ENCODE assay signal across 24 cellular contexts in the genomic region with DNA sequence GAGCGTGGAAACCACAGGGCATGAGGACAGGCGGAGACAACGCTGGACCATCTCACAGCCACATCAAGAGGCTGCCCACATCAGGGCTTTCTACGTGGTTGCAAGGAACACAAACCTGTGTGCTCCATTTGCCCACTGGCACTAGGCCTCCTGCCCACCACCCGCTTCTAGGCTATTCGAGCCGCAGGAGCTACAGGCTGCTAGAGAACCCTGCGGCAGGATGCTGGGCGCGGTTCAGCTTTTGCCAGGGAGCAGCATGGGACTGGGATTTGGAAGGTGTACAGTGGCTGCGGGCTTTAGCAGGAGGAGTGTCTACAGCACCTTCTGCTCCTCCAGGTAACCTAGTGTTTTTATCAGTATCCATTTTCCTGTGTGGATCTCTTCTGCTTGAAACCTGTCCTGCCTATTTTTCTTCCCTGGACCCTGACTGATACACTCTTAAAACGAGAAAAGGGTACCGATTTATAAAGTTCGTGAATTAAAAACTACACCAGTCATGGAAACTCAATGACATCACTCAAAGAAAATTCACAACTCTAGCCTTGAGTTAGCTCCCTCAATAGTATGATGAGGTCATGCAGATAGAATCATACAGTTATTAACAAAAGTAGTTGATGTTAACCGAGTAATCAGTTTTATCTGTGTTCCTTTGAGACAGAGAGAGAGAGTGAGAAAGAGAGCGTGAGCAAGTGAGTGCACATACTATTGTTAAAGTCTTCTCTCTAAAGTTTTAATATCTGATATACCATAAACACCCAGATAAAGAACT. TPM values are rescaled to one million over a fixed set of nuclear protein-coding genes. Genes with fewer than 3 reads are reported as not detected.
A peak's percentile ranks its signal among the peaks of the same experiment; 100 is the strongest.
DNase-seq lines count a peak whose midpoint lies in the region; ATAC-seq, FAIRE-seq and TF ChIP-seq lines count a peak whose summit lies in the region.
"Had no signal": no experiment of that assay in that cellular context is flagged by ENCODE, and none has a peak within 500 bp of the region (broad histone marks: within the 10 kb centered on the region; RNA-seq: fewer than 3 reads in every experiment).

No MANE protein-coding gene starts in this region.

- H3K27ac ChIP-seq in HEK293 (ENCODE audit: extremely low read depth, low read depth, low read length) = no peak overlapping the region
- H3K27ac ChIP-seq in astrocyte (ENCODE audit: low read depth, low read length) = no peak overlapping the region
- H3K27ac ChIP-seq in mesenchymal stem cell (ENCODE audit: low read length, poor library complexity, severe bottlenecking) = no peak overlapping the region
- H3K27ac ChIP-seq: neutrophil, prostate gland had no signal

- H3K9me3 ChIP-seq in HEK293 (ENCODE audit: control insufficient read depth, insufficient read depth, low read depth, low read length) = no peaks in the 10 kb centered on the region
- no peaks in the 10 kb centered on the region for H3K9me3 ChIP-seq in astrocyte (ENCODE audit: insufficient read depth, low read depth, low read length)
- H3K9me3 ChIP-seq in mesenchymal stem cell (ENCODE audit: control insufficient read depth, low read length) = no peaks in the 10 kb centered on the region
- H3K9me3 ChIP-seq: neutrophil, prostate gland had no signal

- no peak overlapping the region for H3K14ac ChIP-seq in mesenchymal stem cell (ENCODE audit: low read length in 2 of 2)

- H3K4me3 ChIP-seq in HEK293 (ENCODE audit: low read depth, low read length) (no peak overlapping the region), astrocyte (ENCODE audit: insufficient read depth, low read depth, low read length) (no peak overlapping the region), mesenchymal stem cell (ENCODE audit: insufficient read depth in 1 of 2, low read depth in 1 of 2, low read length in 2 of 2) (no peak overlapping the region)
- H3K4me3 ChIP-seq: prostate gland had no signal

- WGBS in mesenchymal stem cell = 97% methylated on average over 15 of the region's 16 CpGs

- peaks cover 58% of the 10 kb centered on the region for H4K20me1 ChIP-seq in astrocyte (ENCODE audit: insufficient read depth, low read length)

- H3K9me3 Mint-ChIP-seq in activated CD4-positive, alpha-beta T cell treated with anti-CD3 and anti-CD28 coated beads for 36 hours (ENCODE audit: low read depth) = no peaks in the 10 kb centered on the region
- no peaks in the 10 kb centered on the region for H3K9me3 Mint-ChIP-seq in activated CD4-positive, alpha-beta T cell treated with anti-CD3 and anti-CD28 coated beads, Interleukin-2, amount 10 ng/mL, durations not matched to agents 7 days and 5 days
- no peaks in the 10 kb centered on the region for H3K9me3 Mint-ChIP-seq in astrocyte (ENCODE audit: unreplicated experiment)
- H3K9me3 Mint-ChIP-seq in WTC11 = peaks cover 8% of the 10 kb centered on the region
- H3K9me3 Mint-ChIP-seq: CD4-positive, alpha-beta T cell had no signal

- CTCF ChIA-PET in activated CD4-positive, alpha-beta T cell treated with anti-CD3 and anti-CD28 coated beads for 36 hours (lab: Charles Lee) = interaction anchor here (1.5 kb wide), 1 partner anchor 10 kb away, joined by 3 read pairs; no protein-coding TSS in a partner anchor
- CTCF ChIA-PET in activated CD4-positive, alpha-beta T cell treated with anti-CD3 and anti-CD28 coated beads, Interleukin-2, amount 10 ng/mL, durations not matched to agents 7 days and 5 days (lab: Charles Lee) = interaction anchor here (1.1 to 4.1 kb wide), 3 partner anchors 11 to 15 kb away, joined by 3 to 30 read pairs (median 5); no protein-coding TSS in a partner anchor
- CTCF ChIA-PET in HEK293 (lab: Yijun Ruan, JAX) = interaction anchor here (0.5 kb wide), 1 partner anchor 732 kb away, joined by 3 read pairs; no protein-coding TSS in a partner anchor
- CTCF ChIA-PET in WTC11 (lab: Charles Lee) = interaction anchor here (1.5 kb wide), 1 partner anchor 40 kb away, joined by 4 read pairs; no protein-coding TSS in a partner anchor

- POLR2A ChIA-PET in activated CD4-positive, alpha-beta T cell treated with anti-CD3 and anti-CD28 coated beads for 36 hours (lab: Charles Lee) = interaction anchor here (0.5 kb wide), 1 partner anchor 12 kb away, joined by 4 read pairs; no protein-coding TSS in a partner anchor
- POLR2A ChIA-PET in activated CD4-positive, alpha-beta T cell treated with anti-CD3 and anti-CD28 coated beads, Interleukin-2, amount 10 ng/mL, durations not matched to agents 7 days and 5 days (lab: Charles Lee) = no interaction called here
- POLR2A ChIA-PET in HEK293 (lab: Yijun Ruan, JAX) (no interaction called here), WTC11 (lab: Charles Lee) (no interaction called here)

- H2BK12ac ChIP-seq in mesenchymal stem cell (ENCODE audit: low read length in 2 of 2) = no peak overlapping the region

- H3K4me1 Mint-ChIP-seq in activated CD4-positive, alpha-beta T cell treated with anti-CD3 and anti-CD28 coated beads for 36 hours = peaks cover 30% of the 10 kb centered on the region
- H3K4me1 Mint-ChIP-seq in activated CD4-positive, alpha-beta T cell treated with anti-CD3 and anti-CD28 coated beads, Interleukin-2, amount 10 ng/mL, durations not matched to agents 7 days and 5 days = peaks cover 16% of the 10 kb centered on the region
- H3K4me1 Mint-ChIP-seq in astrocyte (ENCODE audit: low read depth, unreplicated experiment) (peaks cover 4% of the 10 kb centered on the region), WTC11 (no peaks in the 10 kb centered on the region)

- H2BK120ac ChIP-seq in mesenchymal stem cell (ENCODE audit: low read depth, low read length) = no peak overlapping the region

- H4K8ac ChIP-seq in mesenchymal stem cell (ENCODE audit: low read length) = no peak overlapping the region

- no peaks in the 10 kb centered on the region for H3K27me3 Mint-ChIP-seq in activated CD4-positive, alpha-beta T cell treated with anti-CD3 and anti-CD28 coated beads for 36 hours
- no peaks in the 10 kb centered on the region for H3K27me3 Mint-ChIP-seq in activated CD4-positive, alpha-beta T cell treated with anti-CD3 and anti-CD28 coated beads, Interleukin-2, amount 10 ng/mL, durations not matched to agents 7 days and 5 days
- H3K27me3 Mint-ChIP-seq in astrocyte (ENCODE audit: low read depth, unreplicated experiment) (no peaks in the 10 kb centered on the region), WTC11 (ENCODE audit: low read depth) (no peaks in the 10 kb centered on the region)
- H3K27me3 Mint-ChIP-seq: CD4-positive, alpha-beta T cell had no signal

- peaks cover 31% of the 10 kb centered on the region for H3K79me1 ChIP-seq in mesenchymal stem cell (replicated peaks; ENCODE audit: low read length, poor library complexity, severe bottlenecking)

- TF ChIP-seq CTCF in HEK293 (tag by site-specific recombination; IDR thresholded peaks at IDR 0.05) (no peak), astrocyte (IDR thresholded peaks at IDR 0.05; ENCODE audit: insufficient read depth, low read depth, low read length) (no peak), WTC11 (IDR thresholded peaks at IDR 0.05) (no peak)

- intact Hi-C loops in activated CD4-positive, alpha-beta T cell treated with anti-CD3 and anti-CD28 coated beads for 36 hours (cut with DNase I, micrococcal nuclease) = loop anchor here in 1 of 2 experiments (5.0 kb wide), 1 partner anchor 203 kb away; no protein-coding TSS in a partner anchor
- intact Hi-C loops in head of caudate nucleus (cut with DNase I) = no loop called here

- DNase-seq in activated CD4-positive, alpha-beta T cell treated with anti-CD3 and anti-CD28 coated beads for 36 hours = no peak
- DNase-seq in activated CD4-positive, alpha-beta T cell treated with anti-CD3 and anti-CD28 coated beads, Interleukin-2, amount 10 ng/mL, durations not matched to agents 7 days and 5 days = no peak
- DNase-seq in astrocyte (ENCODE audit: low read depth) (no peak), mesenchymal stem cell (no peak), head of caudate nucleus (no peak), WTC11 (ENCODE audit: low spot score) (no peak)
- DNase-seq: 8988T; activated gamma-delta T cell; aorta; CD4-positive, alpha-beta T cell; mammary epithelial cell; NCI-H1092; NCI-H1930; NCI-H774; OCI-M1; substantia nigra had no signal

- H2BK15ac ChIP-seq in mesenchymal stem cell (ENCODE audit: low read depth, poor library complexity, severe bottlenecking) = no peak overlapping the region

- H3K79me2 ChIP-seq in astrocyte (ENCODE audit: insufficient read depth, low read length) = peaks cover 21% of the 10 kb centered on the region

- no peak overlapping the region for H3K23ac ChIP-seq in mesenchymal stem cell (ENCODE audit: low read length in 2 of 2)

- H4K91ac ChIP-seq in mesenchymal stem cell (ENCODE audit: low read length) = no peak overlapping the region

- H3K27me3 ChIP-seq in astrocyte (ENCODE audit: insufficient read depth, low read length) (no peaks in the 10 kb centered on the region), mesenchymal stem cell (ENCODE audit: control insufficient read depth in 1 of 2, insufficient read depth in 1 of 2, low read length in 2 of 2) (no peaks in the 10 kb centered on the region)
- H3K27me3 ChIP-seq: neutrophil had no signal

- no peak overlapping the region for H3K18ac ChIP-seq in mesenchymal stem cell (ENCODE audit: low read depth in 1 of 2, low read length in 2 of 2)

- H3K9ac ChIP-seq in astrocyte (ENCODE audit: low read length) (no peak overlapping the region), mesenchymal stem cell (ENCODE audit: low read length) (peak overlapping the region; percentile 13)

- no peak overlapping the region for H2AFZ ChIP-seq in astrocyte (ENCODE audit: low read depth, low read length)
- H2AFZ ChIP-seq in mesenchymal stem cell (ENCODE audit: low read depth, low read length) = no peak overlapping the region

- no peak overlapping the region for H2BK5ac ChIP-seq in mesenchymal stem cell (ENCODE audit: low read depth, low read length, poor library complexity, severe bottlenecking)

- H2AK5ac ChIP-seq in mesenchymal stem cell (ENCODE audit: low read length, severe bottlenecking) = no peak overlapping the region

- H3K4ac ChIP-seq in mesenchymal stem cell (ENCODE audit: low read depth in 1 of 2, low read length in 2 of 2) = no peak overlapping the region

- no peaks in the 10 kb centered on the region for H3K4me1 ChIP-seq in HEK293 (ENCODE audit: control insufficient read depth, insufficient read depth, low read length)
- H3K4me1 ChIP-seq in astrocyte (ENCODE audit: insufficient read depth, low read length) = peaks cover 8% of the 10 kb centered on the region
- H3K4me1 ChIP-seq in mesenchymal stem cell (ENCODE audit: control insufficient read depth, insufficient read depth, low read depth, low read length) = peaks cover 20% of the 10 kb centered on the region
- H3K4me1 ChIP-seq: prostate gland had no signal

- peak overlapping the region; percentile 49 for H3K27ac Mint-ChIP-seq in activated CD4-positive, alpha-beta T cell treated with anti-CD3 and anti-CD28 coated beads for 36 hours
- no peak overlapping the region for H3K27ac Mint-ChIP-seq in activated CD4-positive, alpha-beta T cell treated with anti-CD3 and anti-CD28 coated beads, Interleukin-2, amount 10 ng/mL, durations not matched to agents 7 days and 5 days
- H3K27ac Mint-ChIP-seq in astrocyte (ENCODE audit: unreplicated experiment) (peak overlapping the region; percentile 45), WTC11 (no peak overlapping the region)
- H3K27ac Mint-ChIP-seq: CD4-positive, alpha-beta T cell had no signal

- no peak for FAIRE-seq in astrocyte (lab: Jason Lieb, UNC)
- FAIRE-seq: endothelial cell of umbilical vein, G401.6 had no signal

- no peak overlapping the region for H3K4me3 Mint-ChIP-seq in activated CD4-positive, alpha-beta T cell treated with anti-CD3 and anti-CD28 coated beads for 36 hours
- H3K4me3 Mint-ChIP-seq in activated CD4-positive, alpha-beta T cell treated with anti-CD3 and anti-CD28 coated beads, Interleukin-2, amount 10 ng/mL, durations not matched to agents 7 days and 5 days = no peak overlapping the region
- H3K4me3 Mint-ChIP-seq in astrocyte (ENCODE audit: unreplicated experiment) (no peak overlapping the region), WTC11 (no peak overlapping the region)
- H3K4me3 Mint-ChIP-seq: CD4-positive, alpha-beta T cell had no signal

- ATAC-seq in activated CD4-positive, alpha-beta T cell treated with anti-CD3 and anti-CD28 coated beads for 36 hours = no peak
- ATAC-seq in GM18517 (IDR thresholded peaks at IDR 0.05; ENCODE audit: unreplicated experiment) (no peak), WTC11 (no peak)
- ATAC-seq: activated CD4-positive, CD25-positive, alpha-beta regulatory T cell treated with anti-CD3 and anti-CD28 coated beads, Interleukin-2, amount 50 U/mL, for 24 hours; Right ventricle myocardium inferior had no signal

- H3K36me3 ChIP-seq in HEK293 (ENCODE audit: control insufficient read depth in 2 of 2, insufficient read depth in 1 of 2, low read length in 2 of 2) (peaks cover 0 to 98% of the 10 kb centered on the region in 2 experiments), astrocyte (ENCODE audit: insufficient read depth, low read length) (peaks cover 55% of the 10 kb centered on the region), mesenchymal stem cell (ENCODE audit: control insufficient read depth in 1 of 2, insufficient read depth in 2 of 2, low read depth in 1 of 2, low read length in 2 of 2) (peaks cover 77 to 88% of the 10 kb centered on the region in 2 experiments)

- peaks cover 79% of the 10 kb centered on the region for H3K36me3 Mint-ChIP-seq in activated CD4-positive, alpha-beta T cell treated with anti-CD3 and anti-CD28 coated beads for 36 hours (ENCODE audit: low read depth)
- peaks cover 69% of the 10 kb centered on the region for H3K36me3 Mint-ChIP-seq in activated CD4-positive, alpha-beta T cell treated with anti-CD3 and anti-CD28 coated beads, Interleukin-2, amount 10 ng/mL, durations not matched to agents 7 days and 5 days (ENCODE audit: low read depth)
- H3K36me3 Mint-ChIP-seq in astrocyte (ENCODE audit: low read depth, unreplicated experiment) = peaks cover 46% of the 10 kb centered on the region
- peaks cover 89% of the 10 kb centered on the region for H3K36me3 Mint-ChIP-seq in WTC11

- no peak overlapping the region for H3K4me2 ChIP-seq in astrocyte (ENCODE audit: low read length)
- no peak overlapping the region for H3K4me2 ChIP-seq in mesenchymal stem cell (ENCODE audit: low read length, poor library complexity, severe bottlenecking)

RNA-seq across cellular contexts. Expression of a gene that starts 12.8 kb away (rescaled TPM):
- total RNA-seq in activated CD4-positive, alpha-beta T cell treated with anti-CD3 and anti-CD28 coated beads for 36 hours = 100 to 1,000 TPM in 1 of 2 experiments, 10 to 100 TPM in 1; 86.8 to 106 TPM
- 10 to 100 TPM; 49.1 to 50.7 TPM for total RNA-seq in activated CD4-positive, alpha-beta T cell treated with anti-CD3 and anti-CD28 coated beads, Interleukin-2, amount 10 ng/mL, durations not matched to agents 7 days and 5 days
- 28.3 and 35.3 TPM in 2 replicates for total RNA-seq in astrocyte
- polyA plus RNA-seq in mesenchymal stem cell (2013, experiment 1 of 2) = 32.6 TPM
- 33.3 TPM for polyA plus RNA-seq in mesenchymal stem cell (2013, experiment 2 of 2)
- total RNA-seq in WTC11 (2021) = 33.9 to 39.1 TPM (median 35.7 TPM) in 3 replicates

RNA-seq across cellular contexts. Expression of a gene that starts 13.0 kb away (rescaled TPM):
- total RNA-seq in activated CD4-positive, alpha-beta T cell treated with anti-CD3 and anti-CD28 coated beads for 36 hours = 1 to 10 TPM; 2.4 to 2.5 TPM
- 1 to 10 TPM; 2.5 to 5.2 TPM for total RNA-seq in activated CD4-positive, alpha-beta T cell treated with anti-CD3 and anti-CD28 coated beads, Interleukin-2, amount 10 ng/mL, durations not matched to agents 7 days and 5 days
- 6.7 and 8.5 TPM in 2 replicates for total RNA-seq in astrocyte
- 3.6 TPM for polyA plus RNA-seq in mesenchymal stem cell (2013, experiment 1 of 2)
- 3.7 TPM for polyA plus RNA-seq in mesenchymal stem cell (2013, experiment 2 of 2)
- total RNA-seq in WTC11 (2021) = 1.4 to 3.5 TPM (median 1.6 TPM) in 3 replicates

Comparison
In these comparisons a context has a peak if more than half of its experiments do, and no peak if none do; other contexts are left out.
1. H3K27ac Mint-ChIP-seq: peak in activated CD4-positive, alpha-beta T cell treated with anti-CD3 and anti-CD28 coated beads for 36 hours (single experiment) and astrocyte (single experiment); none in activated CD4-positive, alpha-beta T cell treated with anti-CD3 and anti-CD28 coated beads, Interleukin-2, amount 10 ng/mL, durations not matched to agents 7 days and 5 days (single experiment) and WTC11 (single experiment).